1 cellular context compared by ENCODE assay signal in genomic region chr1:18373882-18374493, GRCh38.
TF ChIP-seq lines count a peak whose summit lies in the region.

No MANE protein-coding gene starts in this region.

TF ChIP-seq in IMR-90, 13 proteins besides CTCF, POLR2A, EP300 and RAD21 (continued from another document):
- TF ChIP-seq, protein P1, sequence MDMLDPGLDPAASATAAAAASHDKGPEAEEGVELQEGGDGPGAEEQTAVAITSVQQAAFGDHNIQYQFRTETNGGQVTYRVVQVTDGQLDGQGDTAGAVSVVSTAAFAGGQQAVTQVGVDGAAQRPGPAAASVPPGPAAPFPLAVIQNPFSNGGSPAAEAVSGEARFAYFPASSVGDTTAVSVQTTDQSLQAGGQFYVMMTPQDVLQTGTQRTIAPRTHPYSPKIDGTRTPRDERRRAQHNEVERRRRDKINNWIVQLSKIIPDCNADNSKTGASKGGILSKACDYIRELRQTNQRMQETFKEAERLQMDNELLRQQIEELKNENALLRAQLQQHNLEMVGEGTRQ (IDR thresholded peaks at IDR 0.05; ENCODE audit: low read depth, low read length) = no peak
- TF ChIP-seq MAFK (IDR thresholded peaks at IDR 0.05; ENCODE audit: low read depth, low read length) (no peak), SMC3 (IDR thresholded peaks at IDR 0.05; ENCODE audit: low read depth, low read length) (no peak), RCOR1 (IDR thresholded peaks at IDR 0.05; ENCODE audit: insufficient replicate concordance, low read length) (no peak), RFX5 (IDR thresholded peaks at IDR 0.05; ENCODE audit: low read depth, low read length) (no peak), FOS (IDR thresholded peaks at IDR 0.05; ENCODE audit: low read depth, low read length) (no peak), BHLHE40 (IDR thresholded peaks at IDR 0.05; ENCODE audit: low read depth, low read length) (no peak)
- TF ChIP-seq, protein P2, sequence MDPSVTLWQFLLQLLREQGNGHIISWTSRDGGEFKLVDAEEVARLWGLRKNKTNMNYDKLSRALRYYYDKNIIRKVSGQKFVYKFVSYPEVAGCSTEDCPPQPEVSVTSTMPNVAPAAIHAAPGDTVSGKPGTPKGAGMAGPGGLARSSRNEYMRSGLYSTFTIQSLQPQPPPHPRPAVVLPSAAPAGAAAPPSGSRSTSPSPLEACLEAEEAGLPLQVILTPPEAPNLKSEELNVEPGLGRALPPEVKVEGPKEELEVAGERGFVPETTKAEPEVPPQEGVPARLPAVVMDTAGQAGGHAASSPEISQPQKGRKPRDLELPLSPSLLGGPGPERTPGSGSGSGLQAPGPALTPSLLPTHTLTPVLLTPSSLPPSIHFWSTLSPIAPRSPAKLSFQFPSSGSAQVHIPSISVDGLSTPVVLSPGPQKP (IDR thresholded peaks at IDR 0.05; ENCODE audit: borderline replicate concordance, low read depth, low read length) = no peak
